8 cellular contexts compared by ENCODE assay signal in the genomic region with DNA sequence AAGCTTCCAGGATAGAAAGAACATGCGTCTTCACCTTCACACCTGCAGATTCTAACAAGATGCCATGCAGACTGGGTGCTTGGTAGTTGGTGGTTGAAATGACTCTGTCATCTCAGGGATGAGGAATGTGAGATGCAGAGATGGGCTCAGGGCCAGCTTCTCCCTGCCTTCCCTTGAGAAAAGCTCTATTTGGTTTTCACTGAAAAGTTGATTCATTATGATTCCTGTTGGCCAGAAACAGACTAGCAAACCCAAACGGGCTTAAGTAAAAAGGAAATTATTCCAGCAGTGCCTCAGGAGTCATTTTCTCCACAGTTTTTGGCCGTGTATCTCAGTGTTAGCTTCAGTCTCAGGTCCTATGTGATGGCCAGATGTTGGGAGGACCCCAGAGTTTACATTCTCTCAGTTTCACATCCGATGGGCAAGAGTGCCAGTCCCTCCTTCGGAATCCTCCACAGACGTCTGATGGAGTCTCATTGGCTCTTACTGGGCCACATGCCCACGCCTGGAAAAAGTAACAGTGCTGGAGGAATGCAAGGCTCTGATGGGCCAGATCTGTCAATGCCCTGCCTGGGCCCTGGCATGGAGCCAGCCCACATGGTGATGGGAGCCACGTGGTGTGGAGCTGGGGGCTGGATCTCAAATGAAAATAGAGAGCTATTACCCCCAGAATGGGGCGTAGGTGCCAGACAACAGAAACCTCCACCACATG. TPM values are rescaled to one million over a fixed set of nuclear protein-coding genes. Genes with fewer than 3 reads are reported as not detected.
A peak's percentile ranks its signal among the peaks of the same experiment; 100 is the strongest.
DNase-seq lines count a peak whose midpoint lies in the region; ATAC-seq and TF ChIP-seq lines count a peak whose summit lies in the region.

No MANE protein-coding gene starts in this region.

- H3K36me3 ChIP-seq in colonic mucosa, result no peaks in the 10 kb centered on the region
- H3K36me3 ChIP-seq in muscle layer of duodenum (ENCODE audit: control insufficient read depth in 1 of 2, insufficient read depth in 2 of 2, low read length in 2 of 2), result peaks cover 2 to 7% of the 10 kb centered on the region in 2 donors
- no peaks in the 10 kb centered on the region for H3K36me3 ChIP-seq in mucosa of descending colon (ENCODE audit: low read depth)

- H3K27me3 ChIP-seq in colonic mucosa (no peaks in the 10 kb centered on the region), muscle layer of duodenum (ENCODE audit: low read depth, low read length) (no peaks in the 10 kb centered on the region)

- ATAC-seq in mucosa of descending colon (no peak), HG03354 (IDR thresholded peaks at IDR 0.05; ENCODE audit: poor library complexity, severe bottlenecking, unreplicated experiment) (no peak), HG02973 (IDR thresholded peaks at IDR 0.05; ENCODE audit: unreplicated experiment) (no peak)

- TF ChIP-seq CTCF in colonic mucosa (IDR thresholded peaks at IDR 0.05) (no peak), mucosa of descending colon (IDR thresholded peaks at IDR 0.05) (no peak)

- no peaks in the 10 kb centered on the region for H3K9me3 ChIP-seq in colonic mucosa
- H3K9me3 ChIP-seq in muscle layer of duodenum (ENCODE audit: control insufficient read depth in 1 of 2, low read length in 2 of 2), result no peaks in the 10 kb centered on the region
- H3K9me3 ChIP-seq in mucosa of descending colon, result no peaks in the 10 kb centered on the region

- H3K27ac ChIP-seq in colonic mucosa (peak overlapping the region; percentile 25), muscle layer of duodenum (ENCODE audit: low read length) (peak overlapping the region; percentile 56)

- intact Hi-C loops in colonic mucosa (cut with DNase I) (loop anchor here (10.0 kb wide), 1 partner anchor 442 kb away; the partner anchor contains the start of gene TMEM158), mucosa of descending colon (cut with DNase I, micrococcal nuclease) (loop anchor here in 1 of 2 donors (10.0 kb wide), 1 partner anchor 442 kb away; the partner anchor contains the start of gene TMEM158)

- H3K4me1 ChIP-seq in colonic mucosa, result no peaks in the 10 kb centered on the region
- H3K4me1 ChIP-seq in muscle layer of duodenum (ENCODE audit: control insufficient read depth in 1 of 2, insufficient read depth in 2 of 2, low read length in 2 of 2), result peaks cover 15 to 36% of the 10 kb centered on the region in 2 donors
- H3K4me1 ChIP-seq in mucosa of descending colon (ENCODE audit: low read depth), result no peaks in the 10 kb centered on the region

- H3K4me3 ChIP-seq in colonic mucosa (no peak overlapping the region), muscle layer of duodenum (ENCODE audit: low read depth in 1 of 2, low read length in 2 of 2) (peak overlapping the region in 1 of 2 donors; percentile 9), mucosa of descending colon (no peak overlapping the region)

- no peak overlapping the region for H3K9ac ChIP-seq in colonic mucosa (ENCODE audit: low read depth in 2 of 2, low read length in 2 of 2)

- DNase-seq in AG08395 (ENCODE audit: low spot score) (peak; percentile 48), NCI-H69 (lab: John Stamatoyannopoulos, UW) (peak; percentile 1), colonic mucosa (no peak), NCI-H345 (lab: John Stamatoyannopoulos, UW) (no peak), mucosa of descending colon (no peak)

RNA-seq across cellular contexts. Expression of gene SACM1L, which starts 22.3 kb away (rescaled TPM):
- total RNA-seq in colonic mucosa, result 10 to 100 TPM; 47.2 TPM
- 10 to 100 TPM; 54.1 to 62.6 (median 57.2) TPM for total RNA-seq in mucosa of descending colon

Comparison
In these comparisons a context has a peak if more than half of its experiments do, and no peak if none do; other contexts are left out.
1. DNase-seq: peak in AG08395 (single experiment) and NCI-H69 (single experiment); none in colonic mucosa (single experiment), NCI-H345 (single experiment) and mucosa of descending colon (0 of 3).